8 cellular contexts compared by ENCODE assay signal in genomic region chr19:1253514-1254080, GRCh38. TPM values are rescaled to one million over a fixed set of nuclear protein-coding genes. Genes with fewer than 3 reads are reported as not detected.
DNase-seq lines count a peak whose midpoint lies in the region; ATAC-seq, FAIRE-seq and TF ChIP-seq lines count a peak whose summit lies in the region.

No MANE protein-coding gene starts in this region.

- H3K4me1 ChIP-seq in pancreas: peaks cover 9 to 43% (median 19%) of the 10 kb centered on the region in 3 donors

- H3K9me3 ChIP-seq in CD4-positive, alpha-beta T cell (ENCODE audit: control insufficient read depth, low read length): no peaks in the 10 kb centered on the region
- no peaks in the 10 kb centered on the region for H3K9me3 ChIP-seq in pancreas

- no peak for FAIRE-seq in RCC 7860 (lab: Jason Lieb, UNC)
- no peak for FAIRE-seq in pancreas (lab: Jason Lieb, UNC)

- intact Hi-C loops in CD4-positive, alpha-beta T cell (cut with DNase I, micrococcal nuclease): loop anchor here in 1 of 2 experiments (5.0 kb wide), 1 partner anchor 176 kb away; no protein-coding TSS in a partner anchor
- intact Hi-C loops in pancreas (cut with DNase I): no loop called here

- H3K27ac ChIP-seq in CD4-positive, alpha-beta T cell (ENCODE audit: low read depth, low read length): peak overlapping the region; percentile 87
- peak overlapping the region; percentile 97 to 99 (median 98) for H3K27ac ChIP-seq in pancreas

- H3K27ac Mint-ChIP-seq in CD4-positive, alpha-beta T cell: peak overlapping the region; percentile 97
- H3K27ac Mint-ChIP-seq in WTC11: no peak overlapping the region; the same call in 1 of the 2 replicates

- 49 to 52% methylated on average over 23 of the region's 23 CpGs for WGBS in pancreas, 2 donors

- no peak for DNase-seq in CD4-positive, alpha-beta T cell
- DNase-seq in RCC 7860 (ENCODE audit: low spot score) (peak; percentile 57), epithelial cell of proximal tubule (ENCODE audit: low read depth) (no peak), pancreas (peak in 1 of 6 donors; percentile 77), NCI-H2029 (lab: John Stamatoyannopoulos, UW) (no peak), WTC11 (ENCODE audit: low spot score) (no peak), SIG-M5 treated with dmso at 0.1 percent for 504 hours (lab: John Stamatoyannopoulos, UW; ENCODE audit: unreplicated experiment) (no peak)

- TF ChIP-seq CTCF in CD4-positive, alpha-beta T cell (IDR thresholded peaks at IDR 0.05): no peak
- TF ChIP-seq CTCF in epithelial cell of proximal tubule (conservative IDR thresholded peaks at IDR 0.05; ENCODE audit: low read depth, low read length) (no peak), pancreas (IDR thresholded peaks at IDR 0.05) (no peak), WTC11 (IDR thresholded peaks at IDR 0.05) (no peak)

- peaks cover 58% of the 10 kb centered on the region for H3K36me3 Mint-ChIP-seq in CD4-positive, alpha-beta T cell (ENCODE audit: low read depth)
- peaks cover 38% of the 10 kb centered on the region for H3K36me3 Mint-ChIP-seq in WTC11

- peak overlapping the region; percentile 68 for H3K4me3 Mint-ChIP-seq in CD4-positive, alpha-beta T cell
- no peak overlapping the region for H3K4me3 Mint-ChIP-seq in WTC11

- CTCF ChIA-PET in CD4-positive, alpha-beta T cell (lab: Charles Lee): interaction anchor here (1.1 to 1.8 kb wide), 4 partner anchors 8 to 15 kb away, joined by 3 to 19 read pairs (median 8); partner anchors contain the start of gene CIRBP
- CTCF ChIA-PET in WTC11 (lab: Charles Lee): interaction anchor here (1.1 to 1.4 kb wide), 2 partner anchors 8 to 9 kb away, joined by 5 to 6 read pairs; no protein-coding TSS in a partner anchor

- no peaks in the 10 kb centered on the region for H3K9me3 Mint-ChIP-seq in CD4-positive, alpha-beta T cell
- H3K9me3 Mint-ChIP-seq in WTC11: no peaks in the 10 kb centered on the region

- H3K27me3 Mint-ChIP-seq in CD4-positive, alpha-beta T cell: no peaks in the 10 kb centered on the region
- no peaks in the 10 kb centered on the region for H3K27me3 Mint-ChIP-seq in WTC11 (ENCODE audit: low read depth)

- ATAC-seq in CD4-positive, alpha-beta T cell (ENCODE audit: poor library complexity): no peak
- ATAC-seq in pancreas (peak in 2 of 4 donors; percentile 0), WTC11 (no peak), GM21423 (IDR thresholded peaks at IDR 0.05; ENCODE audit: unreplicated experiment) (no peak)

- POLR2A ChIA-PET in CD4-positive, alpha-beta T cell (lab: Charles Lee): interaction anchor here (0.9 to 3.7 kb wide), 9 partner anchors 10 to 1036 kb away, joined by 3 to 193 read pairs (median 6); partner anchors contain the start of genes CIRBP, FAM174C, MED16 and RNU6-2
- POLR2A ChIA-PET in WTC11 (lab: Charles Lee): interaction anchor here (1.1 to 1.8 kb wide), 3 partner anchors 9 to 16 kb away, joined by 3 to 7 read pairs (median 5); partner anchors contain the start of gene CIRBP

- H3K4me3 ChIP-seq in epithelial cell of proximal tubule (ENCODE audit: low read depth, low read length) (peak overlapping the region; percentile 88), pancreas (peak overlapping the region in 3 of 4 donors; percentile 1 to 96 (median 89))

- peaks cover 24% of the 10 kb centered on the region for H3K4me1 Mint-ChIP-seq in CD4-positive, alpha-beta T cell (ENCODE audit: low read depth)
- H3K4me1 Mint-ChIP-seq in WTC11: peaks cover 17% of the 10 kb centered on the region

- H3K36me3 ChIP-seq in pancreas: peaks cover 8 to 40% (median 34%) of the 10 kb centered on the region in 3 donors

- H3K27me3 ChIP-seq in CD4-positive, alpha-beta T cell (ENCODE audit: control insufficient read depth, insufficient read depth, low read length): no peaks in the 10 kb centered on the region
- H3K27me3 ChIP-seq in pancreas: no peaks in the 10 kb centered on the region

TF ChIP-seq in WTC11, 78 proteins besides CTCF, POLR2A, EP300 and RAD21:
- no peak for TF ChIP-seq ATF6 (CRISPR knock-in tag; IDR thresholded peaks at IDR 0.05)

RNA-seq across cellular contexts. Expression of gene MIDN, which starts 5.2 kb away (rescaled TPM):
- 100 to 1,000 TPM; 214 to 228 TPM for total RNA-seq in CD4-positive, alpha-beta T cell
- 44.1 and 66.3 TPM in 2 replicates for total RNA-seq in epithelial cell of proximal tubule
- 10 to 100 TPM; 32.1 to 78.0 (median 49.1) TPM for total RNA-seq in pancreas
- polyA plus RNA-seq in pancreas: 10 to 100 TPM; 36.6 to 49.1 TPM
- 189 to 190 TPM (median 189 TPM) in 3 replicates for total RNA-seq in WTC11 (2021)

RNA-seq across cellular contexts. Expression of gene ATP5F1D, which starts 12.0 kb away (rescaled TPM):
- 10 to 100 TPM; 77.6 to 92.6 TPM for total RNA-seq in CD4-positive, alpha-beta T cell
- 110 and 114 TPM in 2 replicates for total RNA-seq in epithelial cell of proximal tubule
- 100 to 1,000 TPM in 5 of 6 donors, 10 to 100 TPM in 1; 97.3 to 192 (median 149) TPM for total RNA-seq in pancreas
- polyA plus RNA-seq in pancreas: 100 to 1,000 TPM; 173 to 515 TPM
- total RNA-seq in WTC11 (2021): 262 to 277 TPM (median 270 TPM) in 3 replicates

RNA-seq across cellular contexts. Expression of gene CIRBP, which starts 15.5 kb away (rescaled TPM):
- total RNA-seq in CD4-positive, alpha-beta T cell: 100 to 1,000 TPM; 614 to 628 TPM
- total RNA-seq in epithelial cell of proximal tubule: 165 and 317 TPM in 2 replicates
- 100 to 1,000 TPM; 232 to 607 (median 483) TPM for total RNA-seq in pancreas
- 1,000 to 10,000 TPM in 1 of 2 donors, 100 to 1,000 TPM in 1; 802 to 1,009 TPM for polyA plus RNA-seq in pancreas
- 256 to 298 TPM (median 256 TPM) in 3 replicates for total RNA-seq in WTC11 (2021)

RNA-seq across cellular contexts. Expression of gene CBARP, which starts 15.8 kb away (rescaled TPM):
- under 1 TPM in 1 of 2 experiments, not detected in 1; 0.22 TPM for total RNA-seq in CD4-positive, alpha-beta T cell
- 6.8 and 9.7 TPM in 2 replicates for total RNA-seq in epithelial cell of proximal tubule
- total RNA-seq in pancreas: 1 to 10 TPM in 1 of 6 donors, under 1 TPM in 5; 0.16 to 1.1 (median 0.51) TPM
- 1 to 10 TPM; 2.0 to 2.6 TPM for polyA plus RNA-seq in pancreas
- total RNA-seq in WTC11 (2021): 21.9 to 23.6 TPM (median 23.4 TPM) in 3 replicates

RNA-seq across cellular contexts. Expression of gene FAM174C, which starts 21.7 kb away (rescaled TPM):
- 10 to 100 TPM; 32.0 to 38.3 TPM for total RNA-seq in CD4-positive, alpha-beta T cell
- 123 and 124 TPM in 2 replicates for total RNA-seq in epithelial cell of proximal tubule
- 10 to 100 TPM; 16.1 to 26.1 (median 22.9) TPM for total RNA-seq in pancreas
- polyA plus RNA-seq in pancreas: 10 to 100 TPM; 69.8 to 83.4 TPM
- total RNA-seq in WTC11 (2021): 59.4 to 65.9 TPM (median 65.7 TPM) in 3 replicates
